1 cellular context compared by ENCODE assay signal in genomic region chr6:154763650-154764049, GRCh38.
TF ChIP-seq lines count a peak whose summit lies in the region.

No MANE protein-coding gene starts in this region.

TF ChIP-seq in IMR-90, 13 proteins besides CTCF, POLR2A, EP300 and RAD21 (continued from another document):
- TF ChIP-seq ELK1 (IDR thresholded peaks at IDR 0.05; ENCODE audit: borderline replicate concordance, low read depth, low read length) = no peak
- TF ChIP-seq SMC3 (IDR thresholded peaks at IDR 0.05; ENCODE audit: low read depth, low read length) = no peak
- TF ChIP-seq MXI1 (IDR thresholded peaks at IDR 0.05; ENCODE audit: borderline replicate concordance, low read depth, low read length) = no peak
- no peak for TF ChIP-seq MAFK (IDR thresholded peaks at IDR 0.05; ENCODE audit: low read depth, low read length)
- no peak for TF ChIP-seq RCOR1 (IDR thresholded peaks at IDR 0.05; ENCODE audit: insufficient replicate concordance, low read length)
